18 cellular contexts compared by ENCODE assay signal in the genomic region with DNA sequence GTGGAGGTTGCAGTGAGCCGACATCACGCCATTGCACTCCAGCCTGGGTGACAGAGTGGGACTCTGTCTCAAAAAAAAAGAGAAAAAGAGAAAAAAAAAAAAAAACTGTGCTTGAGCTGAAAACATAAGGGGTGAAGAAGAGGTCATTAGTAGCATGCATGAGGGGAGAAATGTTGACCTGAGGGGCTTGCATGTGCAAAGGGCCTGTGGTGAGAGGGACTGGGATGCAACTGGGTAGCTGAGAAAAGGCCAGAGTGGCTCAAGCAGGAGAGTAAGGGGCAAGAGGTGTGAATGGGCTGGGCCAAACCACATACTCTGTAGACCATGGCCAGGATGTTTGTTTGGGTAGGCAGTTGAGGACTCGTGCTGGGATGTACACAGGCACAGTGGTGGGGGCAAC. TPM values are rescaled to one million over a fixed set of nuclear protein-coding genes. Genes with fewer than 3 reads are reported as not detected.
"Had no signal": no experiment of that assay in that cellular context is flagged by ENCODE, and none has a peak within 500 bp of the region (broad histone marks: within the 10 kb centered on the region; RNA-seq: fewer than 3 reads in every experiment).

No MANE protein-coding gene starts in this region.

- H3K27ac Mint-ChIP-seq: activated B cell treated with CpG ODN at 0.5 μM for 24 hours; activated T-cell treated with anti-CD3 and anti-CD28 coated beads, Interleukin-2, amount 50 U/mL, for 72 hours had no signal

- H3K4me3 Mint-ChIP-seq: activated B cell treated with CpG ODN at 0.5 μM for 24 hours; activated CD4-positive, alpha-beta T cell treated with anti-CD3 and anti-CD28 coated beads, Interleukin-2, amount 10 ng/mL, durations not matched to agents 24 days and 14 days; activated T-cell treated with anti-CD3 and anti-CD28 coated beads, Interleukin-2, amount 50 U/mL, for 72 hours had no signal

- H3K36me3 ChIP-seq: esophagus muscularis mucosa, left lung, sigmoid colon had no signal

- ATAC-seq: activated T-cell treated with anti-CD3 and anti-CD28 coated beads, Interleukin-2, amount 50 U/mL, for 72 hours; body of pancreas; left lung; mucosa of descending colon; naive thymus-derived CD8-positive, alpha-beta T cell; psoas muscle had no signal

- H3K9me3 ChIP-seq: body of pancreas, mucosa of descending colon, psoas muscle, sigmoid colon, testis had no signal

- H3K36me3 Mint-ChIP-seq: naive thymus-derived CD8-positive, alpha-beta T cell had no signal

- H3K4me3 ChIP-seq: body of pancreas, esophagus muscularis mucosa, left lung, mucosa of descending colon, psoas muscle, sigmoid colon, testis had no signal

- DNase-seq: activated B cell treated with CpG ODN at 0.5 μM for 24 hours; activated CD4-positive, alpha-beta T cell treated with anti-CD3 and anti-CD28 coated beads, Interleukin-2, amount 10 ng/mL, durations not matched to agents 24 days and 14 days; activated T-cell treated with anti-CD3 and anti-CD28 coated beads, Interleukin-2, amount 50 U/mL, for 72 hours; body of pancreas; dermis blood vessel endothelial cell; islet precursor cell; left lung; mucosa of descending colon; naive thymus-derived CD8-positive, alpha-beta T cell; psoas muscle; sigmoid colon; stimulated activated CD4-positive, alpha-beta T cell treated with anti-CD3 and anti-CD28 coated beads, Interleukin-12 subunit alpha, Interleukin-12 subunit beta, amount 100 ng/mL, for 4 hours; stimulated activated naive CD4-positive, alpha-beta T cell treated with Interleukin-2 at 50 U/mL for 16 hours; testis had no signal

- H3K27me3 ChIP-seq: testis had no signal

- H3K27ac ChIP-seq: body of pancreas, esophagus muscularis mucosa, left lung, psoas muscle, sigmoid colon, testis had no signal

- H3K9me3 Mint-ChIP-seq: activated B cell treated with CpG ODN at 0.5 μM for 24 hours; activated CD4-positive, alpha-beta T cell treated with anti-CD3 and anti-CD28 coated beads, Interleukin-2, amount 10 ng/mL, durations not matched to agents 24 days and 14 days; activated T-cell treated with anti-CD3 and anti-CD28 coated beads, Interleukin-2, amount 50 U/mL, for 72 hours; naive thymus-derived CD8-positive, alpha-beta T cell had no signal

RNA-seq across cellular contexts. Expression of a gene that starts 3.4 kb away (rescaled TPM):
- total RNA-seq: activated B cell treated with CpG ODN at 0.5 μM for 24 hours; fibroblast of villous mesenchyme; naive thymus-derived CD8-positive, alpha-beta T cell; osteoblast had no signal

RNA-seq across cellular contexts. Expression of a gene that starts 32.3 kb away (rescaled TPM):
- total RNA-seq: activated B cell treated with CpG ODN at 0.5 μM for 24 hours; activated CD4-positive, alpha-beta T cell treated with anti-CD3 and anti-CD28 coated beads, Interleukin-2, amount 10 ng/mL, durations not matched to agents 24 days and 14 days; activated T-cell treated with anti-CD3 and anti-CD28 coated beads, Interleukin-2, amount 50 U/mL, for 72 hours; fibroblast of villous mesenchyme; left lung; naive thymus-derived CD8-positive, alpha-beta T cell; osteoblast; psoas muscle; sigmoid colon; ureter had no signal
- polyA plus RNA-seq: naive thymus-derived CD8-positive, alpha-beta T cell; psoas muscle had no signal

RNA-seq across cellular contexts. Expression of a gene that starts 37.9 kb away (rescaled TPM):
- total RNA-seq: activated B cell treated with CpG ODN at 0.5 μM for 24 hours; activated CD4-positive, alpha-beta T cell treated with anti-CD3 and anti-CD28 coated beads, Interleukin-2, amount 10 ng/mL, durations not matched to agents 24 days and 14 days; activated T-cell treated with anti-CD3 and anti-CD28 coated beads, Interleukin-2, amount 50 U/mL, for 72 hours; fibroblast of villous mesenchyme; left lung; naive thymus-derived CD8-positive, alpha-beta T cell; osteoblast; psoas muscle had no signal
- polyA plus RNA-seq: psoas muscle had no signal

RNA-seq across cellular contexts. Expression of a gene that starts 55.3 kb away (rescaled TPM):
- total RNA-seq: activated B cell treated with CpG ODN at 0.5 μM for 24 hours, body of pancreas, dermis blood vessel endothelial cell, esophagus muscularis mucosa, fibroblast of villous mesenchyme, mucosa of descending colon, osteoblast, psoas muscle, sigmoid colon, ureter had no signal
- polyA plus RNA-seq: psoas muscle had no signal
